ENCODE assay signal across 15 cellular contexts in genomic region chr3:12991861-12992281, GRCh38.
DNase-seq lines count a peak whose midpoint lies in the region; ATAC-seq, FAIRE-seq and TF ChIP-seq lines count a peak whose summit lies in the region.
"Had no signal": no experiment of that assay in that cellular context is flagged by ENCODE, and none has a peak within 500 bp of the region (broad histone marks: within the 10 kb centered on the region; RNA-seq: fewer than 3 reads in every experiment).

No MANE protein-coding gene starts in this region.

- no peak for DNase-seq in AG04450 (ENCODE audit: low read depth, low spot score)
- DNase-seq in PC-3 = no peak
- DNase-seq in glutamatergic neuron = no peak
- DNase-seq in pancreas = peak; percentile 61 to 70 (median 65)
- no peak for DNase-seq in H9
- no peak for DNase-seq in vagina (ENCODE audit: extremely low spot score in 2 of 2)
- no peak for DNase-seq in CD8-positive, alpha-beta T cell
- DNase-seq: effector CD8-positive, alpha-beta T cell; HCEC 1CT; RPMI8226; sigmoid colon; stimulated activated CD4-positive, alpha-beta T cell treated with anti-CD3 and anti-CD28 coated beads, Interleukin-2, amount 100 ng/mL, for 48 hours had no signal

- peaks cover 11% of the 10 kb centered on the region for H3K23me2 ChIP-seq in H9 (ENCODE audit: insufficient read length, low read depth, low read length, poor library complexity, severe bottlenecking)

- H3K36me3 Mint-ChIP-seq in glutamatergic neuron (ENCODE audit: unreplicated experiment) (no peaks in the 10 kb centered on the region), H9 (ENCODE audit: insufficient read depth in 1 of 3, low read depth in 3 of 3) (peaks cover 4 to 8% (median 4%) of the 10 kb centered on the region in 3 experiments)
- H3K36me3 Mint-ChIP-seq in CD8-positive, alpha-beta T cell = peaks cover 24% of the 10 kb centered on the region
- H3K36me3 Mint-ChIP-seq: activated naive CD4-positive, alpha-beta T cell treated with anti-CD3 and anti-CD28 coated beads, Interleukin-2, amount 50 U/mL, for 72 hours had no signal

- no peak overlapping the region for H2AK5ac ChIP-seq in H9 (ENCODE audit: insufficient read length, low read length)

- H2BK12ac ChIP-seq in H9 (ENCODE audit: insufficient read length, low read depth, low read length) = no peak overlapping the region

- H3K4me3 ChIP-seq in AG04450 (ENCODE audit: low read depth, low read length) (no peak overlapping the region), PC-3 (ENCODE audit: low read length) (no peak overlapping the region), pancreas (no peak overlapping the region), vagina (no peak overlapping the region)
- H3K4me3 ChIP-seq in CD8-positive, alpha-beta T cell (ENCODE audit: low read depth, low read length) = no peak overlapping the region
- H3K4me3 ChIP-seq: sigmoid colon, upper lobe of left lung had no signal

- H3K36me3 ChIP-seq in PC-3 (ENCODE audit: low read depth, low read length) (no peaks in the 10 kb centered on the region), pancreas (no peaks in the 10 kb centered on the region), vagina (no peaks in the 10 kb centered on the region)
- peaks cover 2% of the 10 kb centered on the region for H3K36me3 ChIP-seq in CD8-positive, alpha-beta T cell (ENCODE audit: insufficient read depth, low read length)
- H3K36me3 ChIP-seq: sigmoid colon, upper lobe of left lung had no signal

- H2AFZ ChIP-seq in PC-3 (ENCODE audit: low read length) (no peak overlapping the region), H9 (ENCODE audit: low read length) (no peak overlapping the region)

- no peak for FAIRE-seq in pancreas (lab: Jason Lieb, UNC)

- CTCF ChIA-PET in AG04450 (lab: Charles Lee) = interaction anchor here (1.2 kb wide), 1 partner anchor 8 kb away, joined by 5 read pairs; no protein-coding TSS in a partner anchor
- CTCF ChIA-PET in PC-3 (lab: Charles Lee) = no interaction called here
- CTCF ChIA-PET in CD8-positive, alpha-beta T cell (lab: Charles Lee) = interaction anchor here (4.9 kb wide), 1 partner anchor 14 kb away, joined by 66 read pairs; no protein-coding TSS in a partner anchor

- H3K27me3 Mint-ChIP-seq in glutamatergic neuron (ENCODE audit: unreplicated experiment) = peaks cover 7% of the 10 kb centered on the region
- H3K27me3 Mint-ChIP-seq in H9 (ENCODE audit: low read depth) = peaks cover 54% of the 10 kb centered on the region
- no peaks in the 10 kb centered on the region for H3K27me3 Mint-ChIP-seq in CD8-positive, alpha-beta T cell (ENCODE audit: low read depth)

- no peak overlapping the region for H3K23ac ChIP-seq in H9 (ENCODE audit: insufficient read length, low read depth, low read length)

- H3K27ac Mint-ChIP-seq in glutamatergic neuron (ENCODE audit: unreplicated experiment) (peak overlapping the region; percentile 89), H9 (no peak overlapping the region)
- H3K27ac Mint-ChIP-seq in CD8-positive, alpha-beta T cell = no peak overlapping the region
- H3K27ac Mint-ChIP-seq: activated naive CD4-positive, alpha-beta T cell treated with anti-CD3 and anti-CD28 coated beads, Interleukin-2, amount 50 U/mL, for 72 hours had no signal

- H2BK120ac ChIP-seq in H9 (ENCODE audit: low read depth, low read length, poor library complexity, severe bottlenecking) = no peak overlapping the region

- POLR2A ChIA-PET in AG04450 (lab: Yijun Ruan, JAX) (no interaction called here), PC-3 (lab: Charles Lee; ENCODE audit: unreplicated experiment) (no interaction called here)
- POLR2A ChIA-PET in CD8-positive, alpha-beta T cell (lab: Charles Lee) = no interaction called here

- H3K9me3 ChIP-seq in AG04450 (ENCODE audit: control insufficient read depth, insufficient read depth, low read length) (peaks cover 4% of the 10 kb centered on the region; the same call in 1 of the 2 replicates), PC-3 (ENCODE audit: low read length) (no peaks in the 10 kb centered on the region), pancreas (no peaks in the 10 kb centered on the region), H9 (ENCODE audit: control insufficient read depth, low read depth, low read length) (no peaks in the 10 kb centered on the region), vagina (no peaks in the 10 kb centered on the region)
- no peaks in the 10 kb centered on the region for H3K9me3 ChIP-seq in CD8-positive, alpha-beta T cell (ENCODE audit: low read length)
- H3K9me3 ChIP-seq: sigmoid colon, upper lobe of left lung had no signal

- BruUV-seq in PC-3 (replicated peaks; lab: Mats Ljungman, UMichigan) = no TSS peak

- H3K4me3 Mint-ChIP-seq in glutamatergic neuron (ENCODE audit: unreplicated experiment) (peak overlapping the region; percentile 52), H9 (peak overlapping the region in 1 of 2 experiments; percentile 28; a peak in 1 of 5 replicates)
- no peak overlapping the region for H3K4me3 Mint-ChIP-seq in CD8-positive, alpha-beta T cell

- peaks cover 48% of the 10 kb centered on the region for H3K4me1 Mint-ChIP-seq in glutamatergic neuron (ENCODE audit: low read depth, unreplicated experiment)
- H3K4me1 Mint-ChIP-seq in H9 = peaks cover 18 to 22% of the 10 kb centered on the region in 2 experiments
- H3K4me1 Mint-ChIP-seq in CD8-positive, alpha-beta T cell (ENCODE audit: low read depth) = peaks cover 64% of the 10 kb centered on the region

- TF ChIP-seq CTCF in AG04450 (IDR thresholded peaks at IDR 0.05; ENCODE audit: low read depth, low read length) (no peak), PC-3 (conservative IDR thresholded peaks at IDR 0.05; ENCODE audit: low read depth, low read length) (no peak), glutamatergic neuron (IDR thresholded peaks at IDR 0.05; ENCODE audit: partially characterized antibody, unreplicated experiment) (no peak), pancreas (IDR thresholded peaks at IDR 0.05) (no peak), H9 (conservative IDR thresholded peaks at IDR 0.05) (no peak), vagina (IDR thresholded peaks at IDR 0.05) (no peak)
- no peak for TF ChIP-seq CTCF in CD8-positive, alpha-beta T cell (IDR thresholded peaks at IDR 0.05)

- H2BK20ac ChIP-seq in H9 (ENCODE audit: low read depth, low read length, poor library complexity, severe bottlenecking) = no peak overlapping the region

- H4K91ac ChIP-seq in H9 (ENCODE audit: insufficient read length, low read depth, low read length) = no peak overlapping the region

- H3K9me2 ChIP-seq in PC-3 (replicated peaks; ENCODE audit: low read length) = no peaks in the 10 kb centered on the region

- no peak for TF ChIP-seq POLR2A in vagina (IDR thresholded peaks at IDR 0.05)

- no peaks in the 10 kb centered on the region for H3F3A ChIP-seq in PC-3 (ENCODE audit: low read length, unreplicated experiment)

- no peak overlapping the region for H4K8ac ChIP-seq in H9 (replicated peaks; ENCODE audit: insufficient read length, low read depth, low read length)

- no peak overlapping the region for H2BK15ac ChIP-seq in H9 (ENCODE audit: low read depth, low read length)

- no peak overlapping the region for H3K18ac ChIP-seq in H9 (ENCODE audit: insufficient read length, low read depth, low read length)

- H3K56ac ChIP-seq in H9 (ENCODE audit: insufficient read length, low read depth, low read length) = no peak overlapping the region

- no peak overlapping the region for H3T11ph ChIP-seq in H9 (ENCODE audit: low read length)

- no peak overlapping the region for H3K4ac ChIP-seq in H9 (ENCODE audit: low read depth, low read length)

- intact Hi-C loops in PC-3 (cut with micrococcal nuclease) (loop anchor here (10.0 kb wide), 1 partner anchor 97 kb away; no protein-coding TSS in a partner anchor), pancreas (cut with DNase I) (no loop called here), vagina (cut with DNase I) (no loop called here)
- intact Hi-C loops in CD8-positive, alpha-beta T cell (cut with DNase I, micrococcal nuclease) = no loop called here

- H3K14ac ChIP-seq in H9 (ENCODE audit: insufficient read depth, low read length) = no peak overlapping the region; the same call in 1 of the 2 replicates

- H3K9ac ChIP-seq in PC-3 (ENCODE audit: low read length) (no peak overlapping the region), H9 (ENCODE audit: extremely low read depth, insufficient read length, low read length) (no peak overlapping the region)

- H3K4me1 ChIP-seq in PC-3 (ENCODE audit: insufficient read depth, low read length) = peaks cover 29% of the 10 kb centered on the region
- peaks cover 10 to 24% (median 16%) of the 10 kb centered on the region in 3 donors for H3K4me1 ChIP-seq in pancreas
- H3K4me1 ChIP-seq in H9 (ENCODE audit: insufficient read depth, low read length) = 0 out of 2 replicates have a peak, but pooled peaks cover 3% of the 10 kb centered on the region
- H3K4me1 ChIP-seq in vagina = peaks cover 27% of the 10 kb centered on the region
- H3K4me1 ChIP-seq in CD8-positive, alpha-beta T cell (ENCODE audit: insufficient read depth, low read length) = peaks cover 40% of the 10 kb centered on the region

- WGBS in pancreas, 2 donors = 29 to 32% methylated on average over 9 of the region's 9 CpGs
- WGBS in H9 (ENCODE audit: extremely low coverage, insufficient read length, low lambda C conversion rate) = no CpG with 5 or more reads among the region's 9 CpGs

- H3K4me2 ChIP-seq in PC-3 (ENCODE audit: low read length) (no peak overlapping the region), H9 (ENCODE audit: insufficient read depth, insufficient read length, low read length) (no peak overlapping the region)

- peaks cover 15% of the 10 kb centered on the region for H3K9me3 Mint-ChIP-seq in glutamatergic neuron (ENCODE audit: unreplicated experiment)
- peaks cover 6 to 8% of the 10 kb centered on the region in 2 experiments; a peak in 3 of 5 replicates for H3K9me3 Mint-ChIP-seq in H9
- no peaks in the 10 kb centered on the region for H3K9me3 Mint-ChIP-seq in CD8-positive, alpha-beta T cell
- H3K9me3 Mint-ChIP-seq: activated naive CD4-positive, alpha-beta T cell treated with anti-CD3 and anti-CD28 coated beads, Interleukin-2, amount 50 U/mL, for 72 hours had no signal

- H3K79me2 ChIP-seq in PC-3 (ENCODE audit: low read length) = 0 out of 2 replicates have a peak, but pooled peaks cover 4% of the 10 kb centered on the region
- no peaks in the 10 kb centered on the region for H3K79me2 ChIP-seq in H9 (ENCODE audit: insufficient read depth, low read length)

- H4K20me1 ChIP-seq in PC-3 (ENCODE audit: low read length) = no peaks in the 10 kb centered on the region
- no peaks in the 10 kb centered on the region for H4K20me1 ChIP-seq in H9 (ENCODE audit: control insufficient read depth, insufficient read depth, insufficient read length)

- no peak overlapping the region for H2BK5ac ChIP-seq in H9 (ENCODE audit: insufficient read length, low read length)

- H4K5ac ChIP-seq in H9 (ENCODE audit: insufficient read length, low read depth, low read length) = no peak overlapping the region

- H3K79me1 ChIP-seq in H9 (ENCODE audit: insufficient read depth, low read depth, low read length, poor library complexity, severe bottlenecking) = no peaks in the 10 kb centered on the region

- no peak for ATAC-seq in PC-3
- ATAC-seq in pancreas = peak; percentile 33 to 52 (median 41)
- no peak for ATAC-seq in HG03342 (IDR thresholded peaks at IDR 0.05; ENCODE audit: unreplicated experiment)
- ATAC-seq in CD8-positive, alpha-beta T cell = no peak

- H3K27me3 ChIP-seq in AG04450 (ENCODE audit: control insufficient read depth, insufficient read depth, low read length) (peaks cover 8% of the 10 kb centered on the region), PC-3 (ENCODE audit: low read length) (no peaks in the 10 kb centered on the region), pancreas (no peaks in the 10 kb centered on the region), H9 (ENCODE audit: insufficient read depth, low read length) (no peaks in the 10 kb centered on the region; the same call in 1 of the 2 replicates), vagina (no peaks in the 10 kb centered on the region)
- H3K27me3 ChIP-seq in CD8-positive, alpha-beta T cell (ENCODE audit: insufficient read depth, low read length) = no peaks in the 10 kb centered on the region
- H3K27me3 ChIP-seq: sigmoid colon, upper lobe of left lung had no signal

- H3K27ac ChIP-seq in AG04450 (ENCODE audit: low read depth, low read length) (peak overlapping the region; percentile 11), PC-3 (ENCODE audit: low read length) (peak overlapping the region; percentile 88; the same call in 1 of the 2 replicates), pancreas (peak overlapping the region; percentile 67 to 80 (median 78)), H9 (ENCODE audit: insufficient read length, low read depth, low read length) (no peak overlapping the region), vagina (no peak overlapping the region)
- no peak overlapping the region for H3K27ac ChIP-seq in CD8-positive, alpha-beta T cell (ENCODE audit: low read depth, low read length)
- H3K27ac ChIP-seq: upper lobe of left lung had no signal

Comparison
In these comparisons a context has a peak if more than half of its experiments do, and no peak if none do; other contexts are left out.
1. DNase-seq: peak in pancreas (6 of 6); none in AG04450 (single experiment), PC-3 (single experiment), glutamatergic neuron (single experiment), H9 (single experiment), vagina (0 of 2) and CD8-positive, alpha-beta T cell (0 of 7).
2. H3K27ac ChIP-seq: peak in AG04450 (single experiment), PC-3 (single experiment) and pancreas (4 of 4); none in H9 (single experiment), vagina (single experiment) and CD8-positive, alpha-beta T cell (single experiment).
3. ATAC-seq: peak in pancreas (4 of 4); none in PC-3 (single experiment), HG03342 (single experiment) and CD8-positive, alpha-beta T cell (single experiment).